Comparison of ENCODE assay signal across 25 cellular contexts in the genomic region with DNA sequence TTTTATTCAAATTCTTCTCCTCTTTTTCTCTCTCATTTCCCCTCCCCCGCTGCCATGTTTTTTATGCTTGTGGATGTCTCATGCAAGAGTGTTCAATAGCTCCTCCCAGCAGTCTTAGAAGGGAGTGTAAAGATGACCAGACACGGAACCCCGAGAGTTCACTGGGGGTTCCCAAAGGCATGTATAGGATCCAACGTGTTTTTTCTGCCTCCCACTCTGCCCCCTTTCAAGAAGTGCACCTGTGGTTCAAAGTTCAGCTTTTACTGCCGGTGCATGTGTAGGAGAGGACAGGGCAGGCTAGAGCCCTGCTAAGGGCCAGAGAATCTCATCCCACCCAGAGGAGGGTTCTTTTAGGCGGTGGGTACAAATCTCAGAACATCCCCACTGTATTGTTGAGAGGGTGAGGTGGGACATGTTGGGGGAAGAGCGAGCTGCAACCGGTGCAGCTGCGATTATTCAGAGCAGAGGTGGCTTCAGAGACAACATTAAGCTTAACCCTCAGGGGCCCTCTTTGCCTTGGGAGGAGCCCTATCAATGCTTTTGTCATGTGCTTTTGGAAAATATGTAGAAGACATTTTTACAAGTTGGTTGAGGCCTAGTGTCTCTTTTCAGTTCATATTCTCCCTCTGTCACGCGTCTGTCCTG. TPM values are rescaled to one million over a fixed set of nuclear protein-coding genes. Genes with fewer than 3 reads are reported as not detected.
DNase-seq lines count a peak whose midpoint lies in the region; ATAC-seq, FAIRE-seq and TF ChIP-seq lines count a peak whose summit lies in the region.
"Had no signal": no experiment of that assay in that cellular context is flagged by ENCODE, and none has a peak within 500 bp of the region (broad histone marks: within the 10 kb centered on the region; RNA-seq: fewer than 3 reads in every experiment).

No MANE protein-coding gene starts in this region.

- TF ChIP-seq RAD21 in IMR-90 (IDR thresholded peaks at IDR 0.05; ENCODE audit: low read length) = no peak

- H3K4me3 Mint-ChIP-seq in glutamatergic neuron (ENCODE audit: unreplicated experiment) = peak overlapping the region; percentile 80
- H3K4me3 Mint-ChIP-seq: activated naive CD4-positive, alpha-beta T cell treated with anti-CD3 and anti-CD28 coated beads, Interleukin-2, amount 50 U/mL, for 24 hours; activated T-cell treated with anti-CD3 and anti-CD28 coated beads, Interleukin-2, amount 50 U/mL, for 72 hours; dendritic cell treated with granulocyte-macrophage colony-stimulating factor and Interleukin-4, amounts not matched to agents 40 ng/mL and 50 ng/mL, for 4 days; endodermal cell; naive thymus-derived CD8-positive, alpha-beta T cell had no signal

- peaks cover 29% of the 10 kb centered on the region for H3K9me3 Mint-ChIP-seq in glutamatergic neuron (ENCODE audit: unreplicated experiment)
- H3K9me3 Mint-ChIP-seq: activated naive CD4-positive, alpha-beta T cell treated with anti-CD3 and anti-CD28 coated beads, Interleukin-2, amount 50 U/mL, for 24 hours; activated T-cell treated with anti-CD3 and anti-CD28 coated beads, Interleukin-2, amount 50 U/mL, for 72 hours; dendritic cell treated with granulocyte-macrophage colony-stimulating factor and Interleukin-4, amounts not matched to agents 40 ng/mL and 50 ng/mL, for 4 days; naive thymus-derived CD8-positive, alpha-beta T cell had no signal

- H2BK20ac ChIP-seq in IMR-90 (ENCODE audit: low read depth, low read length) = no peak overlapping the region

- 0 out of 2 replicates have a peak overlapping the region, but pooled peaks have one; percentile 3 for H3K56ac ChIP-seq in IMR-90 (ENCODE audit: extremely low read depth, insufficient read depth, low read length)

- no peak overlapping the region for H2AK5ac ChIP-seq in IMR-90 (ENCODE audit: low read depth, low read length)

- DNase-seq in AG04450 (ENCODE audit: low read depth, low spot score) (no peak), IMR-90 (no peak), glutamatergic neuron (no peak), H54 (ENCODE audit: insufficient read length, low spot score) (no peak), NCI-H524 (lab: John Stamatoyannopoulos, UW) (no peak), NCI-H69 (lab: John Stamatoyannopoulos, UW) (no peak)
- DNase-seq: ACHN; activated CD4-positive, alpha-beta T cell treated with anti-CD3 and anti-CD28 coated beads, Interleukin-2, amount 50 U/mL, for 1 hour; activated T-cell treated with anti-CD3 and anti-CD28 coated beads, Interleukin-2, amount 50 U/mL, for 72 hours; hippocampal formation; naive thymus-derived CD8-positive, alpha-beta T cell; NCI-H1105 treated with DMSO at 0.1 percent for 48 hours; NCI-H2029; occipital lobe; SJCRH30; stimulated activated naive CD8-positive, alpha-beta T cell treated with anti-CD3 and anti-CD28 coated beads, Interleukin-15, Interleukin-2, amounts not matched to agents 100 U/mL and 50 U/mL, for 24 hours had no signal

- no peak overlapping the region for H2BK120ac ChIP-seq in IMR-90 (ENCODE audit: low read depth, low read length)

- peaks cover 26% of the 10 kb centered on the region for H3K27me3 Mint-ChIP-seq in glutamatergic neuron (ENCODE audit: unreplicated experiment)
- H3K27me3 Mint-ChIP-seq: activated naive CD4-positive, alpha-beta T cell treated with anti-CD3 and anti-CD28 coated beads, Interleukin-2, amount 50 U/mL, for 24 hours had no signal

- H3K79me1 ChIP-seq in IMR-90 (ENCODE audit: low read depth in 1 of 2, low read length in 2 of 2) = peaks cover 0 to 8% of the 10 kb centered on the region in 2 experiments; a peak in 2 of 4 replicates

- ATAC-seq in IMR-90 (ENCODE audit: low read depth) = no peak
- no peak for ATAC-seq in HG03520 (IDR thresholded peaks at IDR 0.05; ENCODE audit: unreplicated experiment)
- ATAC-seq: activated T-cell treated with anti-CD3 and anti-CD28 coated beads, Interleukin-2, amount 50 U/mL, for 72 hours; esophagus mucosa; left lobe of liver; naive thymus-derived CD8-positive, alpha-beta T cell; stimulated activated naive CD8-positive, alpha-beta T cell treated with anti-CD3 and anti-CD28 coated beads, Interleukin-15, Interleukin-2, amounts not matched to agents 100 U/mL and 50 U/mL, for 24 hours had no signal

- H3K18ac ChIP-seq in IMR-90 (ENCODE audit: low read depth, low read length) = no peak overlapping the region

- no peak overlapping the region for H3K23ac ChIP-seq in IMR-90 (ENCODE audit: low read depth, low read length)

- 85% methylated on average over 5 of the region's 11 CpGs; no CpG with 5 or more reads in 1 of the 2 experiments for WGBS in IMR-90 (ENCODE audit: extremely low coverage in 2 of 2, insufficient read length in 1 of 2), 2 experiments

- H3K4ac ChIP-seq in IMR-90 (ENCODE audit: low read depth, low read length) = no peak overlapping the region

- intact Hi-C loops in IMR-90 (cut with micrococcal nuclease) = no loop called here

- H3K27ac Mint-ChIP-seq in glutamatergic neuron (ENCODE audit: unreplicated experiment) = peak overlapping the region; percentile 92
- H3K27ac Mint-ChIP-seq: activated naive CD4-positive, alpha-beta T cell treated with anti-CD3 and anti-CD28 coated beads, Interleukin-2, amount 50 U/mL, for 24 hours; activated T-cell treated with anti-CD3 and anti-CD28 coated beads, Interleukin-2, amount 50 U/mL, for 72 hours; dendritic cell treated with granulocyte-macrophage colony-stimulating factor and Interleukin-4, amounts not matched to agents 40 ng/mL and 50 ng/mL, for 4 days; endodermal cell had no signal

- H4K8ac ChIP-seq in IMR-90 (ENCODE audit: low read depth in 2 of 2, low read length in 2 of 2) = peak overlapping the region; percentile 74 to 82; a peak in 2 of 4 replicates

- TF ChIP-seq POLR2A in IMR-90 (IDR thresholded peaks at IDR 0.05; ENCODE audit: low read depth, low read length) = no peak
- TF ChIP-seq POLR2A in H54 (IDR thresholded peaks at IDR 0.05; ENCODE audit: low read depth, low read length) = no peak

- in situ Hi-C loops in IMR-90 (cut with MboI; ENCODE audit: low sequenced_read_pairs) = no loop called here

- H3K4me1 ChIP-seq in IMR-90 (ENCODE audit: control insufficient read depth, insufficient read depth, low read length) (peaks cover 5% of the 10 kb centered on the region; the same call in 1 of the 2 replicates), parathyroid adenoma (peaks cover 9% of the 10 kb centered on the region)

- H3K27me3 ChIP-seq in AG04450 (ENCODE audit: control insufficient read depth, insufficient read depth, low read length) = peaks cover 25% of the 10 kb centered on the region
- H3K27me3 ChIP-seq in IMR-90 (ENCODE audit: control insufficient read depth, insufficient read depth, low read length) = no peaks in the 10 kb centered on the region
- no peaks in the 10 kb centered on the region for H3K27me3 ChIP-seq in parathyroid adenoma (ENCODE audit: control insufficient read depth, insufficient read depth, low read length)
- H3K27me3 ChIP-seq: cardiac muscle cell, SJCRH30 had no signal

- no peaks in the 10 kb centered on the region for H3K79me2 ChIP-seq in parathyroid adenoma

- no peaks in the 10 kb centered on the region for H3K36me3 ChIP-seq in IMR-90 (ENCODE audit: control insufficient read depth, insufficient read depth, low read length)
- H3K36me3 ChIP-seq in parathyroid adenoma (ENCODE audit: control insufficient read depth, insufficient read depth, low read length) = no peaks in the 10 kb centered on the region
- H3K36me3 ChIP-seq: cardiac muscle cell, SJCRH30 had no signal

- H3K4me2 ChIP-seq in IMR-90 (ENCODE audit: low read depth, low read length) = no peak overlapping the region
- no peak overlapping the region for H3K4me2 ChIP-seq in parathyroid adenoma (ENCODE audit: low read length)

- H3K9me1 ChIP-seq in IMR-90 (ENCODE audit: insufficient read depth, low read length) = no peaks in the 10 kb centered on the region; the same call in 1 of the 2 replicates

- H4K5ac ChIP-seq in IMR-90 (ENCODE audit: low read depth, low read length) = peak overlapping the region; percentile 90

- TF ChIP-seq CTCF in AG04450 (IDR thresholded peaks at IDR 0.05; ENCODE audit: low read depth, low read length) = no peak
- TF ChIP-seq CTCF in IMR-90 (conservative IDR thresholded peaks at IDR 0.05; ENCODE audit: low read depth, low read length) = no peak
- no peak for TF ChIP-seq CTCF in glutamatergic neuron (IDR thresholded peaks at IDR 0.05; ENCODE audit: partially characterized antibody, unreplicated experiment)
- no peak for TF ChIP-seq CTCF in parathyroid adenoma (IDR thresholded peaks at IDR 0.05)

- H4K91ac ChIP-seq in IMR-90 (ENCODE audit: insufficient read depth, low read depth, low read length) = no peak overlapping the region

- no peak for FAIRE-seq in H54 (lab: Jason Lieb, UNC)
- FAIRE-seq: frontal cortex had no signal

- H3K36me3 Mint-ChIP-seq in glutamatergic neuron (ENCODE audit: unreplicated experiment) = no peaks in the 10 kb centered on the region
- H3K36me3 Mint-ChIP-seq: activated naive CD4-positive, alpha-beta T cell treated with anti-CD3 and anti-CD28 coated beads, Interleukin-2, amount 50 U/mL, for 24 hours; naive thymus-derived CD8-positive, alpha-beta T cell had no signal

- H3K4me3 ChIP-seq in AG04450 (ENCODE audit: low read depth, low read length) = no peak overlapping the region
- no peak overlapping the region for H3K4me3 ChIP-seq in IMR-90 (ENCODE audit: insufficient read depth, low read depth, low read length)
- H3K4me3 ChIP-seq in parathyroid adenoma (ENCODE audit: low read depth, low read length) = no peak overlapping the region
- H3K4me3 ChIP-seq: cardiac muscle cell, SJCRH30 had no signal

- no TSS peak for BruUV-seq in IMR-90 (replicated peaks; lab: Mats Ljungman, UMichigan)

- POLR2A ChIA-PET in AG04450 (lab: Yijun Ruan, JAX) (no interaction called here), IMR-90 (lab: Charles Lee; ENCODE audit: unreplicated experiment) (no interaction called here)

- peaks cover 65% of the 10 kb centered on the region for H3K4me1 Mint-ChIP-seq in glutamatergic neuron (ENCODE audit: low read depth, unreplicated experiment)

- no peak overlapping the region for H3K14ac ChIP-seq in IMR-90 (replicated peaks; ENCODE audit: low read depth, low read length)

- CTCF ChIA-PET in AG04450 (lab: Charles Lee) = interaction anchor here (0.5 to 3.0 kb wide), 3 partner anchors 15 to 248 kb away, joined by 3 to 20 read pairs (median 8); partner anchors contain the start of gene MIF
- CTCF ChIA-PET in IMR-90 (lab: Yijun Ruan, JAX) = interaction anchor here (0.6 kb wide), 1 partner anchor 677 kb away, joined by 3 read pairs; no protein-coding TSS in a partner anchor

- H3K9ac ChIP-seq in IMR-90 (ENCODE audit: low read depth, low read length) (no peak overlapping the region), parathyroid adenoma (no peak overlapping the region)

- H3K9me3 ChIP-seq in AG04450 (ENCODE audit: control insufficient read depth, insufficient read depth, low read length) (no peaks in the 10 kb centered on the region), IMR-90 (ENCODE audit: control insufficient read depth, insufficient read depth, low read length) (no peaks in the 10 kb centered on the region), parathyroid adenoma (ENCODE audit: control insufficient read depth, low read length) (no peaks in the 10 kb centered on the region)

- no peak overlapping the region for H2BK15ac ChIP-seq in IMR-90 (ENCODE audit: low read depth, low read length)

- H2AK9ac ChIP-seq in IMR-90 (replicated peaks; ENCODE audit: low read depth, low read length, poor library complexity) = no peak overlapping the region

- H2BK5ac ChIP-seq in IMR-90 (ENCODE audit: low read depth, low read length, poor library complexity, severe bottlenecking) = no peak overlapping the region

- no peaks in the 10 kb centered on the region for H4K20me1 ChIP-seq in IMR-90 (ENCODE audit: insufficient read depth, low read length)

- H2AFZ ChIP-seq in IMR-90 (replicated peaks; ENCODE audit: low read length, poor library complexity) = peak overlapping the region; percentile 1
- H2AFZ ChIP-seq in parathyroid adenoma = peak overlapping the region; percentile 79

- H3K27ac ChIP-seq in AG04450 (ENCODE audit: low read depth, low read length) (peak overlapping the region; percentile 21), IMR-90 (ENCODE audit: insufficient read depth, low read length) (peak overlapping the region; percentile 16; the same call in 1 of the 2 replicates), parathyroid adenoma (no peak overlapping the region)
- H3K27ac ChIP-seq: cardiac muscle cell, SJCRH30 had no signal

- dilution Hi-C loops in IMR-90 (cut with HindIII; ENCODE audit: low sequenced_read_pairs, unreplicated experiment) = no loop called here

RNA-seq across cellular contexts. Expression of gene MIF, which starts 14.5 kb away (rescaled TPM):
- 154 and 186 TPM in 2 replicates for polyA plus RNA-seq in AG04450 (2011; rRNA removed)
- polyA minus RNA-seq in AG04450 (2011; rRNA and poly(A)+ RNA removed) = 39.4 and 41.0 TPM in 2 replicates
- 123 and 125 TPM in 2 replicates for total RNA-seq in IMR-90 (2012; rRNA removed)
- 530 and 798 TPM in 2 replicates for polyA plus RNA-seq in IMR-90 (2012; rRNA removed)
- polyA plus RNA-seq in IMR-90 (2012; cell fraction: cytosol; rRNA removed) = 412 and 1,658 TPM in 2 replicates
- polyA plus RNA-seq in IMR-90 (2012; cell fraction: nucleus; rRNA removed; ENCODE audit: low replicate concordance) = 299 and 621 TPM in 2 replicates
- 581 TPM for total RNA-seq in glutamatergic neuron (ENCODE audit: unreplicated experiment)

RNA-seq across cellular contexts. Expression of gene SLC2A11, which starts 51.0 kb away (rescaled TPM):
- polyA plus RNA-seq in AG04450 (2011; rRNA removed) (7.2 and 7.5 TPM in 2 replicates), IMR-90 (2012; rRNA removed) (6.6 and 8.7 TPM in 2 replicates)
- 8.6 and 8.7 TPM in 2 replicates for polyA minus RNA-seq in AG04450 (2011; rRNA and poly(A)+ RNA removed)
- total RNA-seq in IMR-90 (2012; rRNA removed) (2.8 and 3.2 TPM in 2 replicates), glutamatergic neuron (ENCODE audit: unreplicated experiment) (52.4 TPM)
- polyA plus RNA-seq in IMR-90 (2012; cell fraction: cytosol; rRNA removed) = 7.6 and 10.2 TPM in 2 replicates
- polyA plus RNA-seq in IMR-90 (2012; cell fraction: nucleus; rRNA removed; ENCODE audit: low replicate concordance) = 38.2 and 42.7 TPM in 2 replicates

RNA-seq across cellular contexts. Expression of gene GSTT2B, which starts 52.3 kb away (rescaled TPM):
- polyA plus RNA-seq in AG04450 (2011; rRNA removed) (33.1 and 39.7 TPM in 2 replicates), IMR-90 (2012; rRNA removed) (76.7 and 77.0 TPM in 2 replicates)
- 18.5 and 22.8 TPM in 2 replicates for polyA minus RNA-seq in AG04450 (2011; rRNA and poly(A)+ RNA removed)
- total RNA-seq in IMR-90 (2012; rRNA removed) (13.1 and 15.1 TPM in 2 replicates), glutamatergic neuron (ENCODE audit: unreplicated experiment) (11.9 TPM)
- 59.4 and 73.8 TPM in 2 replicates for polyA plus RNA-seq in IMR-90 (2012; cell fraction: cytosol; rRNA removed)
- 73.2 and 123 TPM in 2 replicates for polyA plus RNA-seq in IMR-90 (2012; cell fraction: nucleus; rRNA removed; ENCODE audit: low replicate concordance)
- total RNA-seq: naive thymus-derived CD8-positive, alpha-beta T cell had no signal
- polyA plus RNA-seq: naive thymus-derived CD8-positive, alpha-beta T cell had no signal

RNA-seq across cellular contexts. Expression of gene DDTL, which starts 58.0 kb away (rescaled TPM):
- polyA plus RNA-seq in AG04450 (2011; rRNA removed) (0.78 and 1.1 TPM in 2 replicates), IMR-90 (2012; rRNA removed) (1.5 TPM in 2 replicates)
- polyA minus RNA-seq in AG04450 (2011; rRNA and poly(A)+ RNA removed) = 4.2 and 4.5 TPM in 2 replicates
- total RNA-seq in IMR-90 (2012; rRNA removed) (0.36 and 0.83 TPM in 2 replicates), glutamatergic neuron (ENCODE audit: unreplicated experiment) (0.96 TPM)
- 0.32 and 0.93 TPM in 2 replicates for polyA plus RNA-seq in IMR-90 (2012; cell fraction: cytosol; rRNA removed)
- polyA plus RNA-seq in IMR-90 (2012; cell fraction: nucleus; rRNA removed; ENCODE audit: low replicate concordance) = 2.6 and 3.0 TPM in 2 replicates
- total RNA-seq: left lobe of liver; naive thymus-derived CD8-positive, alpha-beta T cell had no signal

Comparison
In these comparisons a context has a peak if more than half of its experiments do, and no peak if none do; other contexts are left out.
1. RNA of gene SLC2A11, which starts 51.0 kb away (total RNA-seq): 52.4 TPM in glutamatergic neuron (single experiment); 2.8 to 3.2 TPM in IMR-90; every median in the first group is over 10 times any median in the second.